ENCODE assay signal across 1 cellular context in the genomic region with DNA sequence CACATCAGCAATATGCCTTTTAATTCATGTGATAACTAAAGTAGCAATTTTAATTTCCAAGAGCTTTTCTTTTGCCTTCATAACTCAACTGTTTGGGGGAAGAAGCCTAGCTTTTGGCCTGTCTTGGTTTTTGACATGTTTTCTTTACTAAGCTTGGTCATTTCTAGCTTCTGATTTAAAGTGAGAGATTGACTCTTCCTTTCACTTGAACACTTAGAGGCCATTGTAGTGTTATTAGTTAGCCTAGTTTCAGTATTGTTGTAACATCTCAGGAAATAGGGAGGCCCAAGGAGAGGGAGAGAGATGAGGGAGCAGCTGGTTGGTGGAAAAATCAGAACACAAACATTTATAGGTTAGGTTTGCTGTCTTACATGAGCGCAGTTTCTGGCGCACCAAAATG.
TF ChIP-seq lines count a peak whose summit lies in the region.

No MANE protein-coding gene starts in this region.

TF ChIP-seq in GM12878, 131 proteins besides CTCF, POLR2A, EP300 and RAD21 (continued from another document):
- peak in 1 of 2 experiments; percentile 67; a peak in 2 of 4 replicates for TF ChIP-seq ETV6 (conservative IDR thresholded peaks at IDR 0.05 in 1 of 2, IDR thresholded peaks at IDR 0.05 in 1 of 2; ENCODE audit: borderline replicate concordance in 1 of 2, low read depth in 1 of 2)
- TF ChIP-seq, protein P1, sequence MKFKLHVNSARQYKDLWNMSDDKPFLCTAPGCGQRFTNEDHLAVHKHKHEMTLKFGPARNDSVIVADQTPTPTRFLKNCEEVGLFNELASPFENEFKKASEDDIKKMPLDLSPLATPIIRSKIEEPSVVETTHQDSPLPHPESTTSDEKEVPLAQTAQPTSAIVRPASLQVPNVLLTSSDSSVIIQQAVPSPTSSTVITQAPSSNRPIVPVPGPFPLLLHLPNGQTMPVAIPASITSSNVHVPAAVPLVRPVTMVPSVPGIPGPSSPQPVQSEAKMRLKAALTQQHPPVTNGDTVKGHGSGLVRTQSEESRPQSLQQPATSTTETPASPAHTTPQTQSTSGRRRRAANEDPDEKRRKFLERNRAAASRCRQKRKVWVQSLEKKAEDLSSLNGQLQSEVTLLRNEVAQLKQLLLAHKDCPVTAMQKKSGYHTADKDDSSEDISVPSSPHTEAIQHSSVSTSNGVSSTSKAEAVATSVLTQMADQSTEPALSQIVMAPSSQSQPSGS (IDR thresholded peaks at IDR 0.05; ENCODE audit: low read length) = 0 out of 2 replicates have a peak, but pooled peaks have one; percentile 41
- TF ChIP-seq, protein P2, sequence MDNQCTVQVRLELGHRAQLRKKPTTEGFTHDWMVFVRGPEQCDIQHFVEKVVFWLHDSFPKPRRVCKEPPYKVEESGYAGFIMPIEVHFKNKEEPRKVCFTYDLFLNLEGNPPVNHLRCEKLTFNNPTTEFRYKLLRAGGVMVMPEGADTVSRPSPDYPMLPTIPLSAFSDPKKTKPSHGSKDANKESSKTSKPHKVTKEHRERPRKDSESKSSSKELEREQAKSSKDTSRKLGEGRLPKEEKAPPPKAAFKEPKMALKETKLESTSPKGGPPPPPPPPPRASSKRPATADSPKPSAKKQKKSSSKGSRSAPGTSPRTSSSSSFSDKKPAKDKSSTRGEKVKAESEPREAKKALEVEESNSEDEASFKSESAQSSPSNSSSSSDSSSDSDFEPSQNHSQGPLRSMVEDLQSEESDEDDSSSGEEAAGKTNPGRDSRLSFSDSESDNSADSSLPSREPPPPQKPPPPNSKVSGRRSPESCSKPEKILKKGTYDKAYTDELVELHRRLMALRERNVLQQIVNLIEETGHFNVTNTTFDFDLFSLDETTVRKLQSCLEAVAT (IDR thresholded peaks at IDR 0.05) = no peak
- peak; percentile 84 for TF ChIP-seq NFIC (IDR thresholded peaks at IDR 0.05; ENCODE audit: low read depth, low read length)
- no peak for TF ChIP-seq BACH1 (IDR thresholded peaks at IDR 0.05; ENCODE audit: borderline replicate concordance)
- peak; percentile 27; the same call in 1 of the 2 replicates for TF ChIP-seq CREM (IDR thresholded peaks at IDR 0.05; ENCODE audit: low read depth)
- TF ChIP-seq RUNX3 (IDR thresholded peaks at IDR 0.05; ENCODE audit: low read length) = peak; percentile 61
- TF ChIP-seq, protein P3, sequence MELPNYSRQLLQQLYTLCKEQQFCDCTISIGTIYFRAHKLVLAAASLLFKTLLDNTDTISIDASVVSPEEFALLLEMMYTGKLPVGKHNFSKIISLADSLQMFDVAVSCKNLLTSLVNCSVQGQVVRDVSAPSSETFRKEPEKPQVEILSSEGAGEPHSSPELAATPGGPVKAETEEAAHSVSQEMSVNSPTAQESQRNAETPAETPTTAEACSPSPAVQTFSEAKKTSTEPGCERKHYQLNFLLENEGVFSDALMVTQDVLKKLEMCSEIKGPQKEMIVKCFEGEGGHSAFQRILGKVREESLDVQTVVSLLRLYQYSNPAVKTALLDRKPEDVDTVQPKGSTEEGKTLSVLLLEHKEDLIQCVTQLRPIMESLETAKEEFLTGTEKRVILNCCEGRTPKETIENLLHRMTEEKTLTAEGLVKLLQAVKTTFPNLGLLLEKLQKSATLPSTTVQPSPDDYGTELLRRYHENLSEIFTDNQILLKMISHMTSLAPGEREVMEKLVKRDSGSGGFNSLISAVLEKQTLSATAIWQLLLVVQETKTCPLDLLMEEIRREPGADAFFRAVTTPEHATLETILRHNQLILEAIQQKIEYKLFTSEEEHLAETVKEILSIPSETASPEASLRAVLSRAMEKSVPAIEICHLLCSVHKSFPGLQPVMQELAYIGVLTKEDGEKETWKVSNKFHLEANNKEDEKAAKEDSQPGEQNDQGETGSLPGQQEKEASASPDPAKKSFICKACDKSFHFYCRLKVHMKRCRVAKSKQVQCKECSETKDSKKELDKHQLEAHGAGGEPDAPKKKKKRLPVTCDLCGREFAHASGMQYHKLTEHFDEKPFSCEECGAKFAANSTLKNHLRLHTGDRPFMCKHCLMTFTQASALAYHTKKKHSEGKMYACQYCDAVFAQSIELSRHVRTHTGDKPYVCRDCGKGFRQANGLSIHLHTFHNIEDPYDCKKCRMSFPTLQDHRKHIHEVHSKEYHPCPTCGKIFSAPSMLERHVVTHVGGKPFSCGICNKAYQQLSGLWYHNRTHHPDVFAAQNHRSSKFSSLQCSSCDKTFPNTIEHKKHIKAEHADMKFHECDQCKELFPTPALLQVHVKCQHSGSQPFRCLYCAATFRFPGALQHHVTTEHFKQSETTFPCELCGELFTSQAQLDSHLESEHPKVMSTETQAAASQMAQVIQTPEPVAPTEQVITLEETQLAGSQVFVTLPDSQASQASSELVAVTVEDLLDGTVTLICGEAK (IDR thresholded peaks at IDR 0.05; ENCODE audit: borderline replicate concordance) = no peak
- TF ChIP-seq RAD51 (IDR thresholded peaks at IDR 0.05) = no peak
- TF ChIP-seq FOXM1 (IDR thresholded peaks at IDR 0.05; ENCODE audit: low read depth, low read length) = peak; percentile 77; the same call in 1 of the 2 replicates
- TF ChIP-seq EED (IDR thresholded peaks at IDR 0.05; ENCODE audit: low read depth) = peak; percentile 40; the same call in 1 of the 2 replicates
- 0 out of 2 replicates have a peak, but pooled peaks have one; percentile 24 for TF ChIP-seq MEF2A (IDR thresholded peaks at IDR 0.05; ENCODE audit: insufficient read depth, low read depth, low read length)
- TF ChIP-seq JUNB (IDR thresholded peaks at IDR 0.05) = peak; percentile 94
- TF ChIP-seq, protein P4, sequence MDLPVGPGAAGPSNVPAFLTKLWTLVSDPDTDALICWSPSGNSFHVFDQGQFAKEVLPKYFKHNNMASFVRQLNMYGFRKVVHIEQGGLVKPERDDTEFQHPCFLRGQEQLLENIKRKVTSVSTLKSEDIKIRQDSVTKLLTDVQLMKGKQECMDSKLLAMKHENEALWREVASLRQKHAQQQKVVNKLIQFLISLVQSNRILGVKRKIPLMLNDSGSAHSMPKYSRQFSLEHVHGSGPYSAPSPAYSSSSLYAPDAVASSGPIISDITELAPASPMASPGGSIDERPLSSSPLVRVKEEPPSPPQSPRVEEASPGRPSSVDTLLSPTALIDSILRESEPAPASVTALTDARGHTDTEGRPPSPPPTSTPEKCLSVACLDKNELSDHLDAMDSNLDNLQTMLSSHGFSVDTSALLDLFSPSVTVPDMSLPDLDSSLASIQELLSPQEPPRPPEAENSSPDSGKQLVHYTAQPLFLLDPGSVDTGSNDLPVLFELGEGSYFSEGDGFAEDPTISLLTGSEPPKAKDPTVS (IDR thresholded peaks at IDR 0.05; ENCODE audit: low read depth, low read length) = no peak
- TF ChIP-seq SIX5 (IDR thresholded peaks at IDR 0.05; ENCODE audit: low read depth, low read length, severe bottlenecking) = no peak
- TF ChIP-seq, protein P5, sequence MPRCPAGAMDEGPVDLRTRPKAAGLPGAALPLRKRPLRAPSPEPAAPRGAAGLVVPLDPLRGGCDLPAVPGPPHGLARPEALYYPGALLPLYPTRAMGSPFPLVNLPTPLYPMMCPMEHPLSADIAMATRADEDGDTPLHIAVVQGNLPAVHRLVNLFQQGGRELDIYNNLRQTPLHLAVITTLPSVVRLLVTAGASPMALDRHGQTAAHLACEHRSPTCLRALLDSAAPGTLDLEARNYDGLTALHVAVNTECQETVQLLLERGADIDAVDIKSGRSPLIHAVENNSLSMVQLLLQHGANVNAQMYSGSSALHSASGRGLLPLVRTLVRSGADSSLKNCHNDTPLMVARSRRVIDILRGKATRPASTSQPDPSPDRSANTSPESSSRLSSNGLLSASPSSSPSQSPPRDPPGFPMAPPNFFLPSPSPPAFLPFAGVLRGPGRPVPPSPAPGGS (IDR thresholded peaks at IDR 0.05; ENCODE audit: borderline replicate concordance, insufficient read depth, low read depth, low read length, poor library complexity, severe bottlenecking) = peak; percentile 21
- TF ChIP-seq, protein P6, sequence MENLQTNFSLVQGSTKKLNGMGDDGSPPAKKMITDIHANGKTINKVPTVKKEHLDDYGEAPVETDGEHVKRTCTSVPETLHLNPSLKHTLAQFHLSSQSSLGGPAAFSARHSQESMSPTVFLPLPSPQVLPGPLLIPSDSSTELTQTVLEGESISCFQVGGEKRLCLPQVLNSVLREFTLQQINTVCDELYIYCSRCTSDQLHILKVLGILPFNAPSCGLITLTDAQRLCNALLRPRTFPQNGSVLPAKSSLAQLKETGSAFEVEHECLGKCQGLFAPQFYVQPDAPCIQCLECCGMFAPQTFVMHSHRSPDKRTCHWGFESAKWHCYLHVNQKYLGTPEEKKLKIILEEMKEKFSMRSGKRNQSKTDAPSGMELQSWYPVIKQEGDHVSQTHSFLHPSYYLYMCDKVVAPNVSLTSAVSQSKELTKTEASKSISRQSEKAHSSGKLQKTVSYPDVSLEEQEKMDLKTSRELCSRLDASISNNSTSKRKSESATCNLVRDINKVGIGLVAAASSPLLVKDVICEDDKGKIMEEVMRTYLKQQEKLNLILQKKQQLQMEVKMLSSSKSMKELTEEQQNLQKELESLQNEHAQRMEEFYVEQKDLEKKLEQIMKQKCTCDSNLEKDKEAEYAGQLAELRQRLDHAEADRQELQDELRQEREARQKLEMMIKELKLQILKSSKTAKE (IDR thresholded peaks at IDR 0.05; ENCODE audit: low read depth, poor library complexity, severe bottlenecking) = no peak
- no peak for TF ChIP-seq STAT1 (conservative IDR thresholded peaks at IDR 0.05)
- no peak for TF ChIP-seq ZNF207 (IDR thresholded peaks at IDR 0.05; ENCODE audit: borderline replicate concordance)
- no peak for TF ChIP-seq SUPT20H (IDR thresholded peaks at IDR 0.05; ENCODE audit: borderline replicate concordance, control insufficient read depth, low read depth, low read length)
TF ChIP-seq in GM12878: peak in this region for 12.
